14 cellular contexts compared by ENCODE assay signal in genomic region chr7:26189000-26189539, GRCh38. TPM values are rescaled to one million over a fixed set of nuclear protein-coding genes. Genes with fewer than 3 reads are reported as not detected.
DNase-seq lines count a peak whose midpoint lies in the region; ATAC-seq, FAIRE-seq and TF ChIP-seq lines count a peak whose summit lies in the region.
"Had no signal": no experiment of that assay in that cellular context is flagged by ENCODE, and none has a peak within 500 bp of the region (broad histone marks: within the 10 kb centered on the region; RNA-seq: fewer than 3 reads in every experiment).

No MANE protein-coding gene starts in this region.

- DNase-seq in HepG2 (ENCODE audit: low spot score) (no peak), right lobe of liver (no peak), astrocyte (ENCODE audit: low read depth) (no peak), NCI-H526 treated with DMSO at 0.1 percent for 48 hours (lab: John Stamatoyannopoulos, UW) (no peak), GM10248 (ENCODE audit: extremely low spot score) (no peak)
- DNase-seq: effector CD8-positive, alpha-beta T cell; right cardiac atrium; stimulated activated CD4-positive, alpha-beta T cell treated with anti-CD3 and anti-CD28 coated beads, Interleukin-4, amount 100 ng/mL, for 24 hours; stimulated activated naive CD4-positive, alpha-beta T cell treated with Interleukin-2 at 50 U/mL for 16 hours had no signal

- TF ChIP-seq CTCF in HepG2 (CRISPR knock-in tag; IDR thresholded peaks at IDR 0.05) (no peak), right lobe of liver (IDR thresholded peaks at IDR 0.05) (no peak), OCI-LY1 (IDR thresholded peaks at IDR 0.05; ENCODE audit: low read length) (no peak), astrocyte (IDR thresholded peaks at IDR 0.05; ENCODE audit: insufficient read depth, low read depth, low read length) (no peak), GM10248 (IDR thresholded peaks at IDR 0.05; ENCODE audit: control extremely low read depth, extremely low read depth, low read depth, missing control alignments) (no peak)

- no peak overlapping the region for H3K27ac ChIP-seq in HepG2 (ENCODE audit: extremely low read length, insufficient read depth, low read length)
- H3K27ac ChIP-seq in right lobe of liver = no peak overlapping the region
- peak overlapping the region; percentile 65 for H3K27ac ChIP-seq in OCI-LY1 (ENCODE audit: low read depth, low read length, poor library complexity, severe bottlenecking)
- no peak overlapping the region for H3K27ac ChIP-seq in astrocyte (ENCODE audit: low read depth, low read length)
- H3K27ac ChIP-seq: C4-2B had no signal

- H3K27me3 ChIP-seq in HepG2 (ENCODE audit: control insufficient read depth in 1 of 2, insufficient read depth in 2 of 2, low read length in 2 of 2) (no peaks in the 10 kb centered on the region), right lobe of liver (no peaks in the 10 kb centered on the region), OCI-LY1 (ENCODE audit: insufficient read depth, low read length) (no peaks in the 10 kb centered on the region), astrocyte (ENCODE audit: insufficient read depth, low read length) (no peaks in the 10 kb centered on the region)

- H2AFZ ChIP-seq in HepG2 (ENCODE audit: low read length) (no peak overlapping the region), OCI-LY1 (ENCODE audit: low read length) (no peak overlapping the region), astrocyte (ENCODE audit: low read depth, low read length) (no peak overlapping the region)

- no peak overlapping the region for H3K9ac ChIP-seq in HepG2 (ENCODE audit: insufficient read depth, low read depth, low read length)
- H3K9ac ChIP-seq in OCI-LY1 (ENCODE audit: low read length) = no peak overlapping the region
- no peak overlapping the region for H3K9ac ChIP-seq in astrocyte (ENCODE audit: low read length)

- H3K9me3 ChIP-seq in HepG2 (ENCODE audit: low read length) (no peaks in the 10 kb centered on the region), right lobe of liver (no peaks in the 10 kb centered on the region), OCI-LY1 (ENCODE audit: low read length) (no peaks in the 10 kb centered on the region), astrocyte (ENCODE audit: insufficient read depth, low read depth, low read length) (no peaks in the 10 kb centered on the region)

- in situ Hi-C loops in HepG2 (cut with HindIII; ENCODE audit: extremely low pct_ligation_motif_present, low pct_unique_long_range_greater_than_20kb) = loop anchor here (10.0 kb wide), 1 partner anchor 94 kb away; no protein-coding TSS in a partner anchor

- TF ChIP-seq EP300 in HepG2 (IDR thresholded peaks at IDR 0.05; ENCODE audit: low read depth in 2 of 2, low read length in 2 of 2) = no peak
- no peak for TF ChIP-seq EP300 in HepG2 (CRISPR knock-in tag; IDR thresholded peaks at IDR 0.05; ENCODE audit: borderline replicate concordance)

- H4K20me1 ChIP-seq in HepG2 (ENCODE audit: insufficient read depth, low read length) (peaks cover 73% of the 10 kb centered on the region), OCI-LY1 (ENCODE audit: insufficient read depth, low read length) (no peaks in the 10 kb centered on the region; the same call in 1 of the 2 replicates), astrocyte (ENCODE audit: insufficient read depth, low read length) (peaks cover 86% of the 10 kb centered on the region)

- peaks cover 13% of the 10 kb centered on the region for H3K79me2 ChIP-seq in HepG2 (ENCODE audit: insufficient read depth, low read length)
- H3K79me2 ChIP-seq in OCI-LY1 (ENCODE audit: insufficient read depth, low read length) = peaks cover 3% of the 10 kb centered on the region; the same call in 1 of the 2 replicates
- H3K79me2 ChIP-seq in astrocyte (ENCODE audit: insufficient read depth, low read length) = peaks cover 42% of the 10 kb centered on the region

- intact Hi-C loops in HepG2 (cut with micrococcal nuclease; ENCODE audit: unreplicated experiment) (no loop called here), right lobe of liver (cut with DNase I) (no loop called here)

- WGBS in HepG2 (ENCODE audit: low lambda C conversion rate) = 96% methylated on average over 3 of the region's 3 CpGs
- WGBS in right lobe of liver (ENCODE audit: insufficient coverage, low coverage, low lambda C conversion rate, missing lambda C conversion rate) = 84% methylated on average over 3 of the region's 3 CpGs

- H3K4me1 ChIP-seq in HepG2 (ENCODE audit: insufficient read depth, low read length) = peaks cover 20% of the 10 kb centered on the region
- H3K4me1 ChIP-seq in right lobe of liver = peaks cover 0 to 44% (median 11%) of the 10 kb centered on the region in 4 donors
- H3K4me1 ChIP-seq in OCI-LY1 (ENCODE audit: insufficient read depth, low read length, severe bottlenecking) = peaks cover 56% of the 10 kb centered on the region
- H3K4me1 ChIP-seq in astrocyte (ENCODE audit: insufficient read depth, low read length) = no peaks in the 10 kb centered on the region

- FAIRE-seq in HepG2 (lab: Jason Lieb, UNC) = no peak
- FAIRE-seq in astrocyte (lab: Jason Lieb, UNC) = no peak
- FAIRE-seq: TTC549 had no signal

- POLR2A ChIA-PET in HepG2 (lab: Yijun Ruan, JAX) = interaction anchor here (1.2 to 3.4 kb wide), 6 partner anchors 9 to 37 kb away, joined by 4 to 40 read pairs (median 10); partner anchors contain the start of genes CBX3, HNRNPA2B1 and NFE2L3
- POLR2A ChIA-PET in GM10248 (lab: Yijun Ruan, JAX) = interaction anchor here (0.9 to 3.2 kb wide), 9 partner anchors 9 to 302 kb away, joined by 3 to 41 read pairs (median 7); partner anchors contain the start of genes CBX3, HNRNPA2B1 and NFE2L3

- H3K9me3 Mint-ChIP-seq in astrocyte (ENCODE audit: unreplicated experiment) = no peaks in the 10 kb centered on the region

- H3K4me1 Mint-ChIP-seq in astrocyte (ENCODE audit: low read depth, unreplicated experiment) = peaks cover 54% of the 10 kb centered on the region

- no peak overlapping the region for H3K4me3 ChIP-seq in HepG2 (replicated peaks in 1 of 3; ENCODE audit: insufficient read depth in 1 of 3, low read depth in 2 of 3, low read length in 3 of 3)
- H3K4me3 ChIP-seq in right lobe of liver = no peak overlapping the region
- H3K4me3 ChIP-seq in OCI-LY1 (ENCODE audit: low read depth, low read length, poor library complexity, severe bottlenecking) = no peak overlapping the region
- H3K4me3 ChIP-seq in astrocyte (ENCODE audit: insufficient read depth, low read depth, low read length) = no peak overlapping the region

- ATAC-seq in HepG2 (no peak), right lobe of liver (no peak), HG02763 (IDR thresholded peaks at IDR 0.05; ENCODE audit: unreplicated experiment) (no peak), HG02798 (IDR thresholded peaks at IDR 0.05; ENCODE audit: poor library complexity, unreplicated experiment) (no peak)
- ATAC-seq: right cardiac atrium had no signal

- CTCF ChIA-PET in HepG2 (lab: Yijun Ruan, JAX; ENCODE audit: low intra/inter-chr PET ratio, low total read pairs) = no interaction called here
- CTCF ChIA-PET in GM10248 (lab: Yijun Ruan, JAX) = interaction anchor here (0.6 to 3.5 kb wide), 8 partner anchors 9 to 296 kb away, joined by 3 to 48 read pairs (median 5); partner anchors contain the start of gene HNRNPA2B1

- BruUV-seq in HepG2 (replicated peaks; lab: Mats Ljungman, UMichigan) = no TSS peak

- H3K36me3 Mint-ChIP-seq in astrocyte (ENCODE audit: low read depth, unreplicated experiment) = peaks cover 26% of the 10 kb centered on the region

- H3K4me2 ChIP-seq in HepG2 (ENCODE audit: low read depth, low read length) (no peak overlapping the region), OCI-LY1 (ENCODE audit: low read length) (no peak overlapping the region), astrocyte (ENCODE audit: low read length) (no peak overlapping the region)

- peak overlapping the region; percentile 40 for H3K4me3 Mint-ChIP-seq in astrocyte (ENCODE audit: unreplicated experiment)

- peaks cover 13 to 43% of the 10 kb centered on the region in 2 experiments for H3K36me3 ChIP-seq in HepG2 (replicated peaks in 1 of 2; ENCODE audit: control insufficient read depth in 1 of 2, insufficient read depth in 2 of 2, low read length in 2 of 2)
- peaks cover 25 to 64% (median 41%) of the 10 kb centered on the region in 4 donors for H3K36me3 ChIP-seq in right lobe of liver
- H3K36me3 ChIP-seq in OCI-LY1 (ENCODE audit: insufficient read depth, low read length) = peaks cover 78% of the 10 kb centered on the region
- peaks cover 68% of the 10 kb centered on the region for H3K36me3 ChIP-seq in astrocyte (ENCODE audit: insufficient read depth, low read length)

- no peak for TF ChIP-seq RAD21 in HepG2 (CRISPR knock-in tag; IDR thresholded peaks at IDR 0.05)

- H3K9me2 ChIP-seq in OCI-LY1 (ENCODE audit: low read depth, low read length) = no peaks in the 10 kb centered on the region

- TF ChIP-seq POLR2A in HepG2 (IDR thresholded peaks at IDR 0.05; ENCODE audit: insufficient read depth in 1 of 2, low read depth in 2 of 2, low read length in 2 of 2) = 0 out of 4 replicates have a peak, but pooled peaks of 1 of the 2 experiments have one; percentile 12
- TF ChIP-seq POLR2A in right lobe of liver (IDR thresholded peaks at IDR 0.05) = no peak

- no peaks in the 10 kb centered on the region for H3K27me3 Mint-ChIP-seq in astrocyte (ENCODE audit: low read depth, unreplicated experiment)

- peaks cover 86% of the 10 kb centered on the region for H3F3A ChIP-seq in OCI-LY1 (ENCODE audit: insufficient read depth, low read length)

- H3K27ac Mint-ChIP-seq in astrocyte (ENCODE audit: unreplicated experiment) = peak overlapping the region; percentile 34

RNA-seq across cellular contexts. Expression of gene HNRNPA2B1, which starts 11.5 kb away (rescaled TPM):
- 412 and 636 TPM in 2 replicates for total RNA-seq in HepG2 (2016; rRNA removed; fragmentation: Illumina TruSeq; extraction: Trizol)
- total RNA-seq in HepG2 (2016; cell fraction: cytosol; rRNA removed; fragmentation: Illumina TruSeq; extraction: Trizol; ENCODE audit: low read depth) = 31.5 and 36.0 TPM in 2 replicates
- total RNA-seq in HepG2 (2016; cell fraction: insoluble cytoplasmic fraction; rRNA removed; fragmentation: Illumina TruSeq; extraction: Trizol) = 434 and 632 TPM in 2 replicates
- 69.3 and 71.5 TPM in 2 replicates for total RNA-seq in HepG2 (2016; cell fraction: membrane; rRNA removed; fragmentation: Illumina TruSeq; extraction: Trizol)
- total RNA-seq in HepG2 (2016; cell fraction: nucleus; rRNA removed; fragmentation: Illumina TruSeq; extraction: Trizol) = 305 and 307 TPM in 2 replicates
- polyA plus RNA-seq in HepG2 (2011; rRNA removed) = 144 and 193 TPM in 2 replicates
- 105 and 119 TPM in 2 replicates for polyA plus RNA-seq in HepG2 (2011; cell fraction: cytosol; rRNA removed)
- 173 and 254 TPM in 2 replicates for polyA plus RNA-seq in HepG2 (2011; cell fraction: nucleus; rRNA removed)
- polyA plus RNA-seq in HepG2 (2012) = 348 and 727 TPM in 2 replicates
- polyA plus RNA-seq in HepG2 (2016; cell fraction: cytosol; fragmentation: Illumina TruSeq; extraction: Trizol; ENCODE audit: low read depth) = 50.3 and 54.5 TPM in 2 replicates
- polyA plus RNA-seq in HepG2 (2016; cell fraction: insoluble cytoplasmic fraction; fragmentation: Illumina TruSeq; extraction: Trizol; ENCODE audit: low read depth) = 1,958 and 2,163 TPM in 2 replicates
- 95.2 and 104 TPM in 2 replicates for polyA plus RNA-seq in HepG2 (2016; cell fraction: membrane; fragmentation: Illumina TruSeq; extraction: Trizol; ENCODE audit: low read depth)
- 1,155 and 1,186 TPM in 2 replicates for polyA plus RNA-seq in HepG2 (2016; cell fraction: nucleus; fragmentation: Illumina TruSeq; extraction: Trizol; ENCODE audit: insufficient read depth, low read depth)
- polyA minus RNA-seq in HepG2 (2011; rRNA and poly(A)+ RNA removed; ENCODE audit: low replicate concordance) = 47.8 and 128 TPM in 2 replicates
- polyA minus RNA-seq in HepG2 (2011; cell fraction: cytosol; rRNA and poly(A)+ RNA removed) = 103 and 153 TPM in 2 replicates
- polyA minus RNA-seq in HepG2 (2011; cell fraction: nucleus; rRNA and poly(A)+ RNA removed) = 372 and 389 TPM in 2 replicates
- 100 to 1,000 TPM in 4 of 6 experiments, 10 to 100 TPM in 2; 93.5 to 252 (median 165) TPM for total RNA-seq in right lobe of liver
- total RNA-seq in astrocyte = 361 and 415 TPM in 2 replicates

RNA-seq across cellular contexts. Expression of gene CBX3, which starts 12.5 kb away (rescaled TPM):
- total RNA-seq in HepG2 (2016; rRNA removed; fragmentation: Illumina TruSeq; extraction: Trizol) = 249 and 355 TPM in 2 replicates
- 79.1 and 86.5 TPM in 2 replicates for total RNA-seq in HepG2 (2016; cell fraction: cytosol; rRNA removed; fragmentation: Illumina TruSeq; extraction: Trizol; ENCODE audit: low read depth)
- total RNA-seq in HepG2 (2016; cell fraction: insoluble cytoplasmic fraction; rRNA removed; fragmentation: Illumina TruSeq; extraction: Trizol) = 257 and 354 TPM in 2 replicates
- total RNA-seq in HepG2 (2016; cell fraction: membrane; rRNA removed; fragmentation: Illumina TruSeq; extraction: Trizol) = 129 and 141 TPM in 2 replicates
- 151 and 169 TPM in 2 replicates for total RNA-seq in HepG2 (2016; cell fraction: nucleus; rRNA removed; fragmentation: Illumina TruSeq; extraction: Trizol)
- polyA plus RNA-seq in HepG2 (2011; rRNA removed) = 36.3 and 53.9 TPM in 2 replicates
- 17.4 and 18.2 TPM in 2 replicates for polyA plus RNA-seq in HepG2 (2011; cell fraction: cytosol; rRNA removed)
- polyA plus RNA-seq in HepG2 (2011; cell fraction: nucleus; rRNA removed) = 60.4 and 70.5 TPM in 2 replicates
- polyA plus RNA-seq in HepG2 (2012) = 123 and 165 TPM in 2 replicates
- polyA plus RNA-seq in HepG2 (2016; cell fraction: cytosol; fragmentation: Illumina TruSeq; extraction: Trizol; ENCODE audit: low read depth) = 76.0 and 83.8 TPM in 2 replicates
- polyA plus RNA-seq in HepG2 (2016; cell fraction: insoluble cytoplasmic fraction; fragmentation: Illumina TruSeq; extraction: Trizol; ENCODE audit: low read depth) = 424 and 453 TPM in 2 replicates
- polyA plus RNA-seq in HepG2 (2016; cell fraction: membrane; fragmentation: Illumina TruSeq; extraction: Trizol; ENCODE audit: low read depth) = 117 TPM in 2 replicates
- polyA plus RNA-seq in HepG2 (2016; cell fraction: nucleus; fragmentation: Illumina TruSeq; extraction: Trizol; ENCODE audit: insufficient read depth, low read depth) = 228 and 229 TPM in 2 replicates
- polyA minus RNA-seq in HepG2 (2011; rRNA and poly(A)+ RNA removed; ENCODE audit: low replicate concordance) = 10.5 and 24.1 TPM in 2 replicates
- 15.5 and 20.0 TPM in 2 replicates for polyA minus RNA-seq in HepG2 (2011; cell fraction: cytosol; rRNA and poly(A)+ RNA removed)
- polyA minus RNA-seq in HepG2 (2011; cell fraction: nucleus; rRNA and poly(A)+ RNA removed) = 110 and 122 TPM in 2 replicates
- total RNA-seq in right lobe of liver = 10 to 100 TPM; 26.4 to 42.1 (median 40.5) TPM
- 141 and 148 TPM in 2 replicates for total RNA-seq in astrocyte

RNA-seq across cellular contexts. Expression of gene NFE2L3, which starts 37.1 kb away (rescaled TPM):
- 8.8 and 19.4 TPM in 2 replicates for total RNA-seq in HepG2 (2016; rRNA removed; fragmentation: Illumina TruSeq; extraction: Trizol)
- total RNA-seq in HepG2 (2016; cell fraction: cytosol; rRNA removed; fragmentation: Illumina TruSeq; extraction: Trizol; ENCODE audit: low read depth) = 0.53 and 1.2 TPM in 2 replicates
- total RNA-seq in HepG2 (2016; cell fraction: insoluble cytoplasmic fraction; rRNA removed; fragmentation: Illumina TruSeq; extraction: Trizol) = 9.2 and 13.8 TPM in 2 replicates
- total RNA-seq in HepG2 (2016; cell fraction: membrane; rRNA removed; fragmentation: Illumina TruSeq; extraction: Trizol) = 2.0 and 3.5 TPM in 2 replicates
- total RNA-seq in HepG2 (2016; cell fraction: nucleus; rRNA removed; fragmentation: Illumina TruSeq; extraction: Trizol) = 13.7 and 26.6 TPM in 2 replicates
- 8.9 and 11.4 TPM in 2 replicates for polyA plus RNA-seq in HepG2 (2011; rRNA removed)
- polyA plus RNA-seq in HepG2 (2011; cell fraction: cytosol; rRNA removed) = 4.1 and 7.8 TPM in 2 replicates
- polyA plus RNA-seq in HepG2 (2011; cell fraction: nucleus; rRNA removed) = 1.6 and 2.1 TPM in 2 replicates
- polyA plus RNA-seq in HepG2 (2012) = 10.7 and 12.2 TPM in 2 replicates
- 0.64 and 0.67 TPM in 2 replicates for polyA plus RNA-seq in HepG2 (2016; cell fraction: cytosol; fragmentation: Illumina TruSeq; extraction: Trizol; ENCODE audit: low read depth)
- polyA plus RNA-seq in HepG2 (2016; cell fraction: insoluble cytoplasmic fraction; fragmentation: Illumina TruSeq; extraction: Trizol; ENCODE audit: low read depth) = 8.0 and 8.2 TPM in 2 replicates
- polyA plus RNA-seq in HepG2 (2016; cell fraction: membrane; fragmentation: Illumina TruSeq; extraction: Trizol; ENCODE audit: low read depth) = 1.1 and 1.3 TPM in 2 replicates
- polyA plus RNA-seq in HepG2 (2016; cell fraction: nucleus; fragmentation: Illumina TruSeq; extraction: Trizol; ENCODE audit: insufficient read depth, low read depth) = 19.6 and 24.6 TPM in 2 replicates
- polyA minus RNA-seq in HepG2 (2011; rRNA and poly(A)+ RNA removed; ENCODE audit: low replicate concordance) = 0.07 and 5.9 TPM in 2 replicates
- polyA minus RNA-seq in HepG2 (2011; cell fraction: cytosol; rRNA and poly(A)+ RNA removed) = 7.8 and 8.8 TPM in 2 replicates
- 3.7 and 7.1 TPM in 2 replicates for polyA minus RNA-seq in HepG2 (2011; cell fraction: nucleus; rRNA and poly(A)+ RNA removed)
- total RNA-seq in right lobe of liver = 1 to 10 TPM in 2 of 6 experiments, under 1 TPM in 4; 0.13 to 2.0 (median 0.54) TPM
- 49.0 and 50.4 TPM in 2 replicates for total RNA-seq in astrocyte
